Comparison of ENCODE assay signal across 7 cellular contexts in the genomic region with DNA sequence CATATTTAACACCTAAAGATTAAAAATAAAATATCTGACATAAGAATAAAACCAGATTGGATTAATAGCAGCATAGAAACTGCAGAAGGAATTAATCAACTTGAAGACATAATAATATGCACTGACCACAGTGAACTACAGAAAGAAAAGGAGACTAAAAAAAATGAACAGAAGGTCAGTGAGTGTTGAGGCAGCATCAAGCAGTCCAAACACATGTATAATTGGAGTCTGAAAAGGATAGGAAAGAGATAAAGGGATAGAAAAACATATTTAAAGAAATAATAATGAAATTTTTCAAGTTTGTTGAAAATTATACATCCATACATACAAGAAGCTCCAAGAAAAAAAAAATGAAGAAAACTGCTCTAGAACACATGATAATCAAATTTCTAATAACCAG.
"Had no signal": no experiment of that assay in that cellular context is flagged by ENCODE, and none has a peak within 500 bp of the region (broad histone marks: within the 10 kb centered on the region; RNA-seq: fewer than 3 reads in every experiment).

No MANE protein-coding gene starts in this region.

- DNase-seq: IMR-90, KBM-7, KG1 had no signal

- H3K4me3 ChIP-seq: K562 had no signal

- H3K27ac ChIP-seq: HL-60 had no signal

- H3K27ac Mint-ChIP-seq: IgD-negative memory B cell had no signal

- H3K4me3 Mint-ChIP-seq: IgD-negative memory B cell had no signal

- H3K27me3 Mint-ChIP-seq: IgD-negative memory B cell had no signal

- ATAC-seq: HepG2, K562 had no signal
